ENCODE assay signal across 8 cellular contexts in the genomic region with DNA sequence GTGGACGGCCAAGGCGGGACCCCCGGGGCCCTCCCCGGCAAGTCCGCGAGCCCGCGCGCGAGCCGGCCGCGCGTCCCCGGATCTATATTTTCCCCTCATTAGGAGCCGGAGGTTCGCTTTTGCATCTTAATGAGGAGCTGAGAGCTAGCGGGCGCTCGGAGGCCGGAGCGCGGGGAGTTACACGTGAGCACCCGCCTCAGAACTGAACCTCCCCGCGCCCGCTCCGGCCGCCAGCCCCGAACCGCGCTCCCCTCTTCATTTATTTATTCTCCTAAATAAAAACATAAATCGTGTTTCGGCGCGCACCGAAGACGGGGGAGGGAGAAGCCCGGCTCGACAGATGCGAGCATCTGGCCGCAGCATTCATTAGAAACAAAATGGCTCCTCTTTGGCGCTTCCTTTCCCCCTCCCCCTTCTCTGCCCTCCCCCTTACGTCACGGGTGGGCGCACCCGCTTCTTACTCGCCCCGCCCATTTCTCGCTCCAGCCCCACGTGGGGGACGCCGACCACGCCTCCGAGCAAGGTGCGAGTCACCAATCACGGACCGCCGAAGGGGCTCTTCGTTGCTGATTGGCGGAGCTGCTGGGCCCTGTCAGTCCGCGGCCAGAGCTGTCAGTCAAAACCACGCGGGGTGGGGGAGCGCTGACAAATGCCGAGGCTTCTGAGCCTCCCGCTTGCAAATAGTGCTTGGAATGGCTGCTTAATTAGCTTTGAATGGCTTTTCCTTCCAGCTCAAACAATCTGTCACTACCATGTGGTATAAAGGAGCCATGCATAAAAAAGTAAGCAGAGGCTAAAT. TPM values are rescaled to one million over a fixed set of nuclear protein-coding genes. Genes with fewer than 3 reads are reported as not detected.
DNase-seq lines count a peak whose midpoint lies in the region; ATAC-seq and TF ChIP-seq lines count a peak whose summit lies in the region.

No MANE protein-coding gene starts in this region.

- peaks cover 3% of the 10 kb centered on the region for H3K36me3 Mint-ChIP-seq in T-helper 17 cell (ENCODE audit: low read depth)
- peaks cover 3% of the 10 kb centered on the region for H3K36me3 Mint-ChIP-seq in progenitor cell of endocrine pancreas (ENCODE audit: insufficient read depth)

- TF ChIP-seq CTCF in GM13976 (IDR thresholded peaks at IDR 0.05; ENCODE audit: borderline replicate concordance, control extremely low read depth, extremely low read depth, insufficient read depth, missing control alignments) (no peak), left ventricle myocardium inferior (IDR thresholded peaks at IDR 0.05; ENCODE audit: borderline replicate concordance) (no peak), progenitor cell of endocrine pancreas (IDR thresholded peaks at IDR 0.05; ENCODE audit: unreplicated experiment) (peak; percentile 5)

- H3K4me3 Mint-ChIP-seq in T-helper 17 cell (peak overlapping the region; percentile 93), progenitor cell of endocrine pancreas (ENCODE audit: low read depth) (peak overlapping the region; percentile 94)

- intact Hi-C loops in left ventricle myocardium inferior (cut with micrococcal nuclease) = no loop called here

- H3K4me3 ChIP-seq in left ventricle myocardium inferior = peak overlapping the region; percentile 88

- H3K27ac Mint-ChIP-seq in T-helper 17 cell (peak overlapping the region; percentile 97), progenitor cell of endocrine pancreas (peak overlapping the region; percentile 100)

- H3K36me3 ChIP-seq in left ventricle myocardium inferior = no peaks in the 10 kb centered on the region

- H3K27me3 Mint-ChIP-seq in T-helper 17 cell (peaks cover 6% of the 10 kb centered on the region), progenitor cell of endocrine pancreas (peaks cover 6% of the 10 kb centered on the region)

- peaks cover 12% of the 10 kb centered on the region for H3K27me3 ChIP-seq in left ventricle myocardium inferior (ENCODE audit: low read depth)

- DNase-seq in GM13976 (ENCODE audit: low spot score) = peak; percentile 100
- peak; percentile 97 for DNase-seq in NCI-H1694 treated with DMSO at 0.1 percent for 48 hours (lab: John Stamatoyannopoulos, UW)
- peak; percentile 99 to 100 (median 99) for DNase-seq in T-helper 17 cell
- peak; percentile 100 for DNase-seq in left ventricle myocardium inferior
- DNase-seq in progenitor cell of endocrine pancreas (ENCODE audit: low spot score, unreplicated experiment) = peak; percentile 100
- peak; percentile 100 for DNase-seq in ureter (ENCODE audit: low spot score)

- peaks cover 29% of the 10 kb centered on the region for H3K4me1 Mint-ChIP-seq in T-helper 17 cell
- peaks cover 44% of the 10 kb centered on the region for H3K4me1 Mint-ChIP-seq in progenitor cell of endocrine pancreas (ENCODE audit: low read depth)

- peak overlapping the region; percentile 78 for H3K27ac ChIP-seq in angular gyrus (ENCODE audit: low read depth, low read length)
- H3K27ac ChIP-seq in left ventricle myocardium inferior (replicated peaks) = peak overlapping the region; percentile 97

- H3K4me1 ChIP-seq in left ventricle myocardium inferior = peaks cover 76% of the 10 kb centered on the region

- no peaks in the 10 kb centered on the region for H3K9me3 Mint-ChIP-seq in progenitor cell of endocrine pancreas (ENCODE audit: low read depth)

- H3K9me3 ChIP-seq in T-helper 17 cell (ENCODE audit: control insufficient read depth, low read length, poor library complexity, severe bottlenecking) (no peaks in the 10 kb centered on the region), left ventricle myocardium inferior (replicated peaks) (no peaks in the 10 kb centered on the region)

- ATAC-seq in HG02884 (IDR thresholded peaks at IDR 0.05; ENCODE audit: unreplicated experiment) (peak; percentile 60), T-helper 17 cell (peak; percentile 58)

- in situ Hi-C loops in GM13976 (cut with MboI; ENCODE audit: low sequenced_read_pairs, unreplicated experiment) = loop anchor here (10.0 to 25.0 kb wide), 2 partner anchors 337 to 385 kb away; no protein-coding TSS in a partner anchor

RNA-seq across cellular contexts. Expression of gene TLE3, which starts 1.6 kb away (rescaled TPM):
- total RNA-seq in T-helper 17 cell (100 to 1,000 TPM; 115 to 132 TPM), left ventricle myocardium inferior (17.8 TPM), progenitor cell of endocrine pancreas (113 and 124 TPM in 2 replicates), ureter (37.8 TPM)

Comparison
In these comparisons a context has a peak if more than half of its experiments do, and no peak if none do; other contexts are left out.
1. Peak in every context shown above with its lines: DNase-seq, ATAC-seq, H3K4me3 ChIP-seq and H3K27ac ChIP-seq.